11 cellular contexts compared by ENCODE assay signal in genomic region chr5:82820958-82821880, GRCh38.
A peak's percentile ranks its signal among the peaks of the same experiment; 100 is the strongest.
DNase-seq lines count a peak whose midpoint lies in the region; ATAC-seq and TF ChIP-seq lines count a peak whose summit lies in the region.
"Had no signal": no experiment of that assay in that cellular context is flagged by ENCODE, and none has a peak within 500 bp of the region (broad histone marks: within the 10 kb centered on the region; RNA-seq: fewer than 3 reads in every experiment).

No MANE protein-coding gene starts in this region.

- H3K27ac Mint-ChIP-seq in T-helper 2 cell treated with Interferon-gamma antibody and Interleukin-4, amounts not matched to agents 5 μg/mL and 100 μg/mL, for 36 hours: peak overlapping the region; percentile 69
- H3K27ac Mint-ChIP-seq: WTC11 had no signal

- H3K4me3 ChIP-seq in GM12865 (ENCODE audit: low read depth, low read length): peak overlapping the region; percentile 45
- H3K4me3 ChIP-seq: left lung had no signal

- peak; percentile 79 for ATAC-seq in GM19455 (IDR thresholded peaks at IDR 0.05; ENCODE audit: unreplicated experiment)
- peak; percentile 83 for ATAC-seq in HG03095 (IDR thresholded peaks at IDR 0.05; ENCODE audit: unreplicated experiment)
- ATAC-seq in Right ventricle myocardium inferior: no peak
- ATAC-seq: left lung had no signal

- DNase-seq in GM12865 (ENCODE audit: low read depth) (peak; percentile 73), NCI-H345 treated with DMSO at 0.1 percent for 48 hours (lab: John Stamatoyannopoulos, UW; ENCODE audit: unreplicated experiment) (no peak), NCI-H2029 (lab: John Stamatoyannopoulos, UW) (no peak), Right ventricle myocardium inferior (ENCODE audit: missing footprints) (no peak), DMS53 treated with DMSO at 0.1 percent for 48 hours (lab: John Stamatoyannopoulos, UW; ENCODE audit: unreplicated experiment) (no peak)
- DNase-seq in T-helper 2 cell treated with Interferon-gamma antibody and Interleukin-4, amounts not matched to agents 5 μg/mL and 100 μg/mL, for 36 hours (ENCODE audit: low spot score): no peak
- DNase-seq: left lung, NCI-H1092 had no signal

- H3K4me3 Mint-ChIP-seq in T-helper 2 cell treated with Interferon-gamma antibody and Interleukin-4, amounts not matched to agents 5 μg/mL and 100 μg/mL, for 36 hours: no peak overlapping the region
- H3K4me3 Mint-ChIP-seq: WTC11 had no signal

- peaks cover 3% of the 10 kb centered on the region for H3K4me1 Mint-ChIP-seq in T-helper 2 cell treated with Interferon-gamma antibody and Interleukin-4, amounts not matched to agents 5 μg/mL and 100 μg/mL, for 36 hours (ENCODE audit: low read depth)

- no peaks in the 10 kb centered on the region for H3K36me3 Mint-ChIP-seq in T-helper 2 cell treated with Interferon-gamma antibody and Interleukin-4, amounts not matched to agents 5 μg/mL and 100 μg/mL, for 36 hours (ENCODE audit: low read depth)

- H3K9me3 Mint-ChIP-seq in T-helper 2 cell treated with Interferon-gamma antibody and Interleukin-4, amounts not matched to agents 5 μg/mL and 100 μg/mL, for 36 hours: no peaks in the 10 kb centered on the region

- intact Hi-C loops in Right ventricle myocardium inferior (cut with DNase I): no loop called here

- H3K27me3 Mint-ChIP-seq in T-helper 2 cell treated with Interferon-gamma antibody and Interleukin-4, amounts not matched to agents 5 μg/mL and 100 μg/mL, for 36 hours (ENCODE audit: low read depth): no peaks in the 10 kb centered on the region

- TF ChIP-seq CTCF in GM12865 (IDR thresholded peaks at IDR 0.05; ENCODE audit: insufficient read depth, low read depth, low read length, missing control alignments): no peak
